In the genomic region with DNA sequence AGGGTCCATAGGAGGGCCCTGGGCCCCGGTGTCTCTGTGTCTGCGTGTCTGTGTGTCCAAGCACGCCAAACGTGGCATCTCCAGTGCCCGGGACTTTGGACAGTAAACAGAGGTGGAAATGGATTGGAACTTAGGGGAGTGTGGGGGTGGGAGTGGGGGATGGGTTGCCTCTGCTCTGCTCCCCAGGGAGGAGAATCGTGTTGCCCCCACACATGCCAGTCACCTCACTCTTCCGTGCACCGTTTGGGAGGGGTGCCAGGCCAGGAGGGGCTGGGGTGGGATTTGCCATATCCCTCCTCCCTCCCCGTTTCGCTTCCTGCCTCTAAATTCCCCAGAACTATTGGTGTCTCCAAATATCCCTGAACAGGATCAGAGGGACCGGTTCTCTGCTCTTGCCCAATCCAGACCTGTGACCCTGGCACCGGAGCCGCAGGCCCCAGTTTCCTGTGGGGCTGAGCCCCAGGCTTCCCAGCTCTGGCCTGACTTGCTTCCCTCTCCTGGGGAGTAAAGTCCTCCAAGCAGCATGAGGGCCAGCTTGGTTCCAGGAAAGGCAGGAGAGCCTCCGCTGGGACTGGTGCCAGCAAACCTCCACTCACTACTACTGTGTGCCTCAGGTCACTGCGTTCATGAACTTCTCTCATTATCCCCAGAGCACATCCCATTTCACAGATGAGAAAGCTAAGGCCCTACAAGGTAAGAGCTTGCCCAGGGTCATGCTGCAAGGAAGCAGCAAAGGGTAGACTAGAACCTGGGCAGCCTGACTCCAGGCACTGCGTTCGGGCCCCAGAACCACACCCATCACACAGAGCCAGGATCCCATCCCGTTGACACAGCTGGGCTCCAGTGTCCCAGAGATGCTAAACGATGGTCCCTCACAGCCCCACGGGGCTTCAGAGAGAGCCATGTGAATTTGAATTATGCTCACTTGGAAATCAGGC, we compare ENCODE assay signal across 1 cellular context.
TF ChIP-seq lines count a peak whose summit lies in the region.

TSS of gene ASGR1 (minus strand) at position 54 of the 938 bp plus-strand sequence. CDS start 807 bp downstream, outside the sequence.

TF ChIP-seq in HepG2, 621 proteins besides CTCF, POLR2A, EP300 and RAD21 (continued from another document and continues in another):
- TF ChIP-seq SOX6 (IDR thresholded peaks at IDR 0.05) (no peak), SOX6 (CRISPR knock-in tag; IDR thresholded peaks at IDR 0.05) (peak; percentile 82), JUND (CRISPR knock-in tag; IDR thresholded peaks at IDR 0.05) (peak; percentile 49; the same call in 1 of the 2 replicates), ZNF34 (CRISPR knock-in tag; IDR thresholded peaks at IDR 0.05; ENCODE audit: borderline replicate concordance) (0 out of 2 replicates have a peak, but pooled peaks have one; percentile 25), GATA4 (IDR thresholded peaks at IDR 0.05; ENCODE audit: borderline replicate concordance, low read depth) (0 out of 2 replicates have a peak, but pooled peaks have one; percentile 22), RAD51 (IDR thresholded peaks at IDR 0.05; ENCODE audit: borderline replicate concordance) (no peak), HCFC1 (IDR thresholded peaks at IDR 0.05; ENCODE audit: low read depth, low read length) (no peak), ZNF253 (CRISPR knock-in tag; IDR thresholded peaks at IDR 0.05; ENCODE audit: borderline replicate concordance) (no peak), ZSCAN9 (CRISPR knock-in tag; IDR thresholded peaks at IDR 0.05; ENCODE audit: borderline replicate concordance) (peak; percentile 71), ZNF558 (CRISPR knock-in tag; IDR thresholded peaks at IDR 0.05; ENCODE audit: borderline replicate concordance) (no peak), RXRB (CRISPR knock-in tag; IDR thresholded peaks at IDR 0.05; ENCODE audit: borderline replicate concordance) (peak; percentile 84), TRAFD1 (CRISPR knock-in tag; IDR thresholded peaks at IDR 0.05; ENCODE audit: borderline replicate concordance) (no peak), ZNF629 (CRISPR knock-in tag; conservative IDR thresholded peaks at IDR 0.05) (peak; percentile 100), ZBTB42 (CRISPR knock-in tag; IDR thresholded peaks at IDR 0.05) (no peak), MAFG (CRISPR knock-in tag; IDR thresholded peaks at IDR 0.05) (no peak), ZNF430 (CRISPR knock-in tag; IDR thresholded peaks at IDR 0.05) (peak; percentile 81), NFE2L1 (CRISPR knock-in tag; IDR thresholded peaks at IDR 0.05; ENCODE audit: borderline replicate concordance) (no peak), ONECUT2 (CRISPR knock-in tag; IDR thresholded peaks at IDR 0.05) (no peak), ZNF274 (CRISPR knock-in tag; IDR thresholded peaks at IDR 0.05) (no peak; the same call in 1 of the 2 replicates), ZBTB8A (CRISPR knock-in tag; IDR thresholded peaks at IDR 0.05; ENCODE audit: borderline replicate concordance, low read depth) (no peak), CBFB (CRISPR knock-in tag; IDR thresholded peaks at IDR 0.05) (no peak; the same call in 1 of the 2 replicates), ZNF468 (CRISPR knock-in tag; IDR thresholded peaks at IDR 0.05) (no peak), ZNF644 (CRISPR knock-in tag; IDR thresholded peaks at IDR 0.05; ENCODE audit: low read depth) (peak; percentile 69; the same call in 1 of the 2 replicates), ZNF597 (CRISPR knock-in tag; IDR thresholded peaks at IDR 0.05) (no peak), TARDBP (CRISPR knock-in tag; IDR thresholded peaks at IDR 0.05) (peak; percentile 90), FOXK2 (IDR thresholded peaks at IDR 0.05) (peak; percentile 84), ZNF619 (CRISPR knock-in tag; IDR thresholded peaks at IDR 0.05) (no peak), POLR2G (IDR thresholded peaks at IDR 0.05; ENCODE audit: low read depth, low read length) (peak; percentile 94), ZNF660 (CRISPR knock-in tag; IDR thresholded peaks at IDR 0.05; ENCODE audit: borderline replicate concordance, low read depth) (no peak), RORA (CRISPR knock-in tag; IDR thresholded peaks at IDR 0.05) (no peak), ZBTB4 (CRISPR knock-in tag; IDR thresholded peaks at IDR 0.05; ENCODE audit: borderline replicate concordance) (no peak), ZNF143 (CRISPR knock-in tag; IDR thresholded peaks at IDR 0.05) (no peak; the same call in 1 of the 2 replicates), STAT5B (CRISPR knock-in tag; IDR thresholded peaks at IDR 0.05) (peak; percentile 77; the same call in 1 of the 2 replicates), SRF (IDR thresholded peaks at IDR 0.05; ENCODE audit: low read depth, low read length) (peak; percentile 49; the same call in 1 of the 2 replicates), SCMH1 (CRISPR knock-in tag; IDR thresholded peaks at IDR 0.05; ENCODE audit: borderline replicate concordance) (no peak), ZNF567 (CRISPR knock-in tag; IDR thresholded peaks at IDR 0.05; ENCODE audit: borderline replicate concordance) (no peak), SYNCRIP (IDR thresholded peaks at IDR 0.05; ENCODE audit: insufficient read depth, low read depth, low read length) (no peak), SP4 (CRISPR knock-in tag; IDR thresholded peaks at IDR 0.05) (0 out of 2 replicates have a peak, but pooled peaks have one; percentile 13)
- TF ChIP-seq, protein P1, sequence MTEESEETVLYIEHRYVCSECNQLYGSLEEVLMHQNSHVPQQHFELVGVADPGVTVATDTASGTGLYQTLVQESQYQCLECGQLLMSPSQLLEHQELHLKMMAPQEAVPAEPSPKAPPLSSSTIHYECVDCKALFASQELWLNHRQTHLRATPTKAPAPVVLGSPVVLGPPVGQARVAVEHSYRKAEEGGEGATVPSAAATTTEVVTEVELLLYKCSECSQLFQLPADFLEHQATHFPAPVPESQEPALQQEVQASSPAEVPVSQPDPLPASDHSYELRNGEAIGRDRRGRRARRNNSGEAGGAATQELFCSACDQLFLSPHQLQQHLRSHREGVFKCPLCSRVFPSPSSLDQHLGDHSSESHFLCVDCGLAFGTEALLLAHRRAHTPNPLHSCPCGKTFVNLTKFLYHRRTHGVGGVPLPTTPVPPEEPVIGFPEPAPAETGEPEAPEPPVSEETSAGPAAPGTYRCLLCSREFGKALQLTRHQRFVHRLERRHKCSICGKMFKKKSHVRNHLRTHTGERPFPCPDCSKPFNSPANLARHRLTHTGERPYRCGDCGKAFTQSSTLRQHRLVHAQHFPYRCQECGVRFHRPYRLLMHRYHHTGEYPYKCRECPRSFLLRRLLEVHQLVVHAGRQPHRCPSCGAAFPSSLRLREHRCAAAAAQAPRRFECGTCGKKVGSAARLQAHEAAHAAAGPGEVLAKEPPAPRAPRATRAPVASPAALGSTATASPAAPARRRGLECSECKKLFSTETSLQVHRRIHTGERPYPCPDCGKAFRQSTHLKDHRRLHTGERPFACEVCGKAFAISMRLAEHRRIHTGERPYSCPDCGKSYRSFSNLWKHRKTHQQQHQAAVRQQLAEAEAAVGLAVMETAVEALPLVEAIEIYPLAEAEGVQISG (CRISPR knock-in tag; IDR thresholded peaks at IDR 0.05): peak; percentile 89
- TF ChIP-seq, protein P2, sequence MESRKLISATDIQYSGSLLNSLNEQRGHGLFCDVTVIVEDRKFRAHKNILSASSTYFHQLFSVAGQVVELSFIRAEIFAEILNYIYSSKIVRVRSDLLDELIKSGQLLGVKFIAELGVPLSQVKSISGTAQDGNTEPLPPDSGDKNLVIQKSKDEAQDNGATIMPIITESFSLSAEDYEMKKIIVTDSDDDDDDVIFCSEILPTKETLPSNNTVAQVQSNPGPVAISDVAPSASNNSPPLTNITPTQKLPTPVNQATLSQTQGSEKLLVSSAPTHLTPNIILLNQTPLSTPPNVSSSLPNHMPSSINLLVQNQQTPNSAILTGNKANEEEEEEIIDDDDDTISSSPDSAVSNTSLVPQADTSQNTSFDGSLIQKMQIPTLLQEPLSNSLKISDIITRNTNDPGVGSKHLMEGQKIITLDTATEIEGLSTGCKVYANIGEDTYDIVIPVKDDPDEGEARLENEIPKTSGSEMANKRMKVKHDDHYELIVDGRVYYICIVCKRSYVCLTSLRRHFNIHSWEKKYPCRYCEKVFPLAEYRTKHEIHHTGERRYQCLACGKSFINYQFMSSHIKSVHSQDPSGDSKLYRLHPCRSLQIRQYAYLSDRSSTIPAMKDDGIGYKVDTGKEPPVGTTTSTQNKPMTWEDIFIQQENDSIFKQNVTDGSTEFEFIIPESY (CRISPR knock-in tag; IDR thresholded peaks at IDR 0.05): peak; percentile 61
- TF ChIP-seq, protein P3, sequence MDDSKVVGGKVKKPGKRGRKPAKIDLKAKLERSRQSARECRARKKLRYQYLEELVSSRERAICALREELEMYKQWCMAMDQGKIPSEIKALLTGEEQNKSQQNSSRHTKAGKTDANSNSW (CRISPR knock-in tag; IDR thresholded peaks at IDR 0.05; ENCODE audit: borderline replicate concordance): no peak
- TF ChIP-seq, protein P4, sequence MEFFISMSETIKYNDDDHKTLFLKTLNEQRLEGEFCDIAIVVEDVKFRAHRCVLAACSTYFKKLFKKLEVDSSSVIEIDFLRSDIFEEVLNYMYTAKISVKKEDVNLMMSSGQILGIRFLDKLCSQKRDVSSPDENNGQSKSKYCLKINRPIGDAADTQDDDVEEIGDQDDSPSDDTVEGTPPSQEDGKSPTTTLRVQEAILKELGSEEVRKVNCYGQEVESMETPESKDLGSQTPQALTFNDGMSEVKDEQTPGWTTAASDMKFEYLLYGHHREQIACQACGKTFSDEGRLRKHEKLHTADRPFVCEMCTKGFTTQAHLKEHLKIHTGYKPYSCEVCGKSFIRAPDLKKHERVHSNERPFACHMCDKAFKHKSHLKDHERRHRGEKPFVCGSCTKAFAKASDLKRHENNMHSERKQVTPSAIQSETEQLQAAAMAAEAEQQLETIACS (CRISPR knock-in tag; IDR thresholded peaks at IDR 0.05): no peak
- TF ChIP-seq, protein P5, sequence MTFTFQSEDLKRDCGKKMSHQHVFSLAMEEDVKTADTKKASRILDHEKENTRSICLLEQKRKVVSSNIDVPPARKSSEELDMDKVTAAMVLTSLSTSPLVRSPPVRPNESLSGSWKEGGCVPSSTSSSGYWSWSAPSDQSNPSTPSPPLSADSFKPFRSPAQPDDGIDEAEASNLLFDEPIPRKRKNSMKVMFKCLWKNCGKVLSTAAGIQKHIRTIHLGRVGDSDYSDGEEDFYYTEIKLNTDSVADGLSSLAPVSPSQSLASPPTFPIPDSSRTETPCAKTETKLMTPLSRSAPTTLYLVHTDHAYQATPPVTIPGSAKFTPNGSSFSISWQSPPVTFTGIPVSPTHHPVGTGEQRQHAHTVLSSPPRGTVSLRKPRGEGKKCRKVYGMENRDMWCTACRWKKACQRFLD (CRISPR knock-in tag; IDR thresholded peaks at IDR 0.05; ENCODE audit: borderline replicate concordance): no peak
- TF ChIP-seq, protein P6, sequence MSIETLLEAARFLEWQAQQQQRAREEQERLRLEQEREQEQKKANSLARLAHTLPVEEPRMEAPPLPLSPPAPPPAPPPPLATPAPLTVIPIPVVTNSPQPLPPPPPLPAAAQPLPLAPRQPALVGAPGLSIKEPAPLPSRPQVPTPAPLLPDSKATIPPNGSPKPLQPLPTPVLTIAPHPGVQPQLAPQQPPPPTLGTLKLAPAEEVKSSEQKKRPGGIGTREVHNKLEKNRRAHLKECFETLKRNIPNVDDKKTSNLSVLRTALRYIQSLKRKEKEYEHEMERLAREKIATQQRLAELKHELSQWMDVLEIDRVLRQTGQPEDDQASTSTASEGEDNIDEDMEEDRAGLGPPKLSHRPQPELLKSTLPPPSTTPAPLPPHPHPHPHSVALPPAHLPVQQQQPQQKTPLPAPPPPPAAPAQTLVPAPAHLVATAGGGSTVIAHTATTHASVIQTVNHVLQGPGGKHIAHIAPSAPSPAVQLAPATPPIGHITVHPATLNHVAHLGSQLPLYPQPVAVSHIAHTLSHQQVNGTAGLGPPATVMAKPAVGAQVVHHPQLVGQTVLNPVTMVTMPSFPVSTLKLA (IDR thresholded peaks at IDR 0.05): peak; percentile 38
- TF ChIP-seq, protein P7, sequence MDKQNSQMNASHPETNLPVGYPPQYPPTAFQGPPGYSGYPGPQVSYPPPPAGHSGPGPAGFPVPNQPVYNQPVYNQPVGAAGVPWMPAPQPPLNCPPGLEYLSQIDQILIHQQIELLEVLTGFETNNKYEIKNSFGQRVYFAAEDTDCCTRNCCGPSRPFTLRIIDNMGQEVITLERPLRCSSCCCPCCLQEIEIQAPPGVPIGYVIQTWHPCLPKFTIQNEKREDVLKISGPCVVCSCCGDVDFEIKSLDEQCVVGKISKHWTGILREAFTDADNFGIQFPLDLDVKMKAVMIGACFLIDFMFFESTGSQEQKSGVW (CRISPR knock-in tag; IDR thresholded peaks at IDR 0.05; ENCODE audit: borderline replicate concordance): no peak
